Comparison of ENCODE assay signal across 14 cellular contexts in genomic region chr2:2056531-2056930, GRCh38.
DNase-seq lines count a peak whose midpoint lies in the region; ATAC-seq and TF ChIP-seq lines count a peak whose summit lies in the region.
"Had no signal": no experiment of that assay in that cellular context is flagged by ENCODE, and none has a peak within 500 bp of the region (broad histone marks: within the 10 kb centered on the region; RNA-seq: fewer than 3 reads in every experiment).

No MANE protein-coding gene starts in this region.

- H3K36me3 ChIP-seq in heart right ventricle: no peaks in the 10 kb centered on the region

- no peak for TF ChIP-seq CTCF in heart right ventricle (IDR thresholded peaks at IDR 0.05)
- TF ChIP-seq CTCF in natural killer cell (IDR thresholded peaks at IDR 0.05): no peak

- no peaks in the 10 kb centered on the region for H3K36me3 Mint-ChIP-seq in natural killer cell

- peak overlapping the region in 3 of 10 donors; percentile 2 to 28 (median 7) for H3K4me3 ChIP-seq in heart right ventricle

- peaks cover 0 to 28% (median 12%) of the 10 kb centered on the region in 9 donors for H3K4me1 ChIP-seq in heart right ventricle

- in situ Hi-C loops in KBM-7 (cut with MboI; ENCODE audit: low pct_unique_long_range_greater_than_20kb, low sequenced_read_pairs): no loop called here

- peak overlapping the region; percentile 52 to 65 for H3K27ac Mint-ChIP-seq in natural killer cell
- H3K27ac Mint-ChIP-seq: activated B cell treated with CpG ODN at 0.5 μM for 24 hours, HFFc6, memory B cell, T-helper 17 cell had no signal

- H3K27me3 Mint-ChIP-seq in natural killer cell (ENCODE audit: low read depth in 2 of 2): no peaks in the 10 kb centered on the region
- H3K27me3 Mint-ChIP-seq: activated B cell treated with CpG ODN at 0.5 μM for 24 hours, T-helper 17 cell had no signal

- DNase-seq in heart right ventricle (no peak), Right ventricle myocardium inferior (ENCODE audit: missing footprints) (no peak), caudate nucleus (lab: John Stamatoyannopoulos, UW) (peak in 35 of 61 donors; percentile 9 to 86 (median 36)), natural killer cell (no peak), OCI-M2 (lab: John Stamatoyannopoulos, UW; ENCODE audit: unreplicated experiment) (no peak), NCI-H524 treated with DMSO at 0.1 percent for 48 hours (lab: John Stamatoyannopoulos, UW) (no peak), KBM-7 (no peak)
- DNase-seq: activated B cell treated with CpG ODN at 0.5 μM for 24 hours, Calu3, HFFc6, NCI-H226 had no signal

- H3K27ac ChIP-seq in heart right ventricle (peak overlapping the region; percentile 38 to 85 (median 78)), caudate nucleus (ENCODE audit: low read depth, low read length) (peak overlapping the region; percentile 60)

- intact Hi-C loops in heart right ventricle (cut with DNase I) (loop anchor here in 2 of 10 donors (1.0 to 2.0 kb wide), 2 partner anchors 41 to 44 kb away; no protein-coding TSS in a partner anchor), Right ventricle myocardium inferior (cut with DNase I) (loop anchor here (2.0 to 10.0 kb wide), 2 partner anchors 44 to 1382 kb away; partner anchors contain the start of gene TMEM18), natural killer cell (cut with micrococcal nuclease) (no loop called here)

- peak in 6 of 8 donors; percentile 43 to 73 (median 60) for ATAC-seq in heart right ventricle
- ATAC-seq in Right ventricle myocardium inferior: no peak
- ATAC-seq in natural killer cell: no peak
- no peak for ATAC-seq in HG02885 (IDR thresholded peaks at IDR 0.05; ENCODE audit: poor library complexity, unreplicated experiment)

- H3K27me3 ChIP-seq in heart right ventricle: no peaks in the 10 kb centered on the region

- H3K4me3 Mint-ChIP-seq in natural killer cell: peak overlapping the region; percentile 9
- H3K4me3 Mint-ChIP-seq: activated B cell treated with CpG ODN at 0.5 μM for 24 hours, HFFc6, memory B cell had no signal

- H3K9me3 ChIP-seq in heart right ventricle: peaks cover 0 to 12% (median 0%) of the 10 kb centered on the region in 11 donors

- H3K9me3 Mint-ChIP-seq in natural killer cell: peaks cover 0 to 8% of the 10 kb centered on the region in 2 donors

- 51 to 69% methylated on average over 5 of the region's 5 CpGs for WGBS in heart right ventricle, 2 donors

- peaks cover 15 to 18% of the 10 kb centered on the region in 2 donors for H3K4me1 Mint-ChIP-seq in natural killer cell

Comparison
In these comparisons a context has a peak if more than half of its experiments do, and no peak if none do; other contexts are left out.
1. ATAC-seq: peak in heart right ventricle (6 of 8); none in Right ventricle myocardium inferior (single experiment), natural killer cell (0 of 3) and HG02885 (single experiment).
2. DNase-seq: peak in caudate nucleus (35 of 61); none in heart right ventricle (0 of 2), Right ventricle myocardium inferior (single experiment), natural killer cell (single experiment), OCI-M2 (single experiment), NCI-H524 treated with DMSO at 0.1 percent for 48 hours (single experiment) and KBM-7 (single experiment).